ENCODE assay signal across 12 cellular contexts in genomic region chr17:81957691-81958432, GRCh38. TPM values are rescaled to one million over a fixed set of nuclear protein-coding genes. Genes with fewer than 3 reads are reported as not detected.
"Had no signal": no experiment of that assay in that cellular context is flagged by ENCODE, and none has a peak within 500 bp of the region (broad histone marks: within the 10 kb centered on the region; RNA-seq: fewer than 3 reads in every experiment).

No MANE protein-coding gene starts in this region.

- H3K9ac ChIP-seq: SK-N-SH had no signal

- ATAC-seq: activated naive CD4-positive, alpha-beta T cell treated with anti-CD3 and anti-CD28 coated beads, Interleukin-2, amount 50 U/mL, for 72 hours; body of pancreas; lower lobe of right lung had no signal

- H3K36me3 Mint-ChIP-seq: activated naive CD4-positive, alpha-beta T cell treated with anti-CD3 and anti-CD28 coated beads, Interleukin-2, amount 50 U/mL, for 72 hours had no signal

- H3K4me3 ChIP-seq: body of pancreas, lower lobe of right lung, stomach, thoracic aorta had no signal

- H3K9me3 Mint-ChIP-seq: activated naive CD4-positive, alpha-beta T cell treated with anti-CD3 and anti-CD28 coated beads, Interleukin-2, amount 50 U/mL, for 72 hours had no signal

- H3K9me3 ChIP-seq: body of pancreas, lower lobe of right lung, SK-N-SH, stomach, thoracic aorta had no signal

- H3K27ac ChIP-seq: body of pancreas, lower lobe of right lung, stomach, thoracic aorta had no signal

- H3K36me3 ChIP-seq: lower lobe of right lung, stomach, thoracic aorta had no signal

- H3K4me2 ChIP-seq: SK-N-SH had no signal

- DNase-seq: amniotic stem cell; body of pancreas; dermis blood vessel endothelial cell; lower lobe of right lung; midbrain; stimulated activated CD4-positive, alpha-beta T cell treated with anti-CD3 and anti-CD28 coated beads, Interleukin-4, amount 100 ng/mL, for 4 hours; stomach had no signal

- H3K27ac Mint-ChIP-seq: activated naive CD4-positive, alpha-beta T cell treated with anti-CD3 and anti-CD28 coated beads, Interleukin-2, amount 50 U/mL, for 72 hours had no signal

RNA-seq across cellular contexts. Expression of gene NOTUM, which starts 3.1 kb away (rescaled TPM):
- total RNA-seq: dermis blood vessel endothelial cell, glomerular endothelial cell, thoracic aorta had no signal

RNA-seq across cellular contexts. Expression of gene MYADML2, which starts 10.8 kb away (rescaled TPM):
- total RNA-seq: activated naive CD4-positive, alpha-beta T cell treated with anti-CD3 and anti-CD28 coated beads, Interleukin-2, amount 50 U/mL, for 72 hours; body of pancreas; dermis blood vessel endothelial cell; glomerular endothelial cell; lower lobe of right lung; osteocyte; stomach; thoracic aorta had no signal
